Comparison of ENCODE assay signal across 10 cellular contexts in genomic region chr15:88477126-88477525, GRCh38. TPM values are rescaled to one million over a fixed set of nuclear protein-coding genes. Genes with fewer than 3 reads are reported as not detected.
DNase-seq lines count a peak whose midpoint lies in the region; ATAC-seq and TF ChIP-seq lines count a peak whose summit lies in the region.
"Had no signal": no experiment of that assay in that cellular context is flagged by ENCODE, and none has a peak within 500 bp of the region (broad histone marks: within the 10 kb centered on the region; RNA-seq: fewer than 3 reads in every experiment).

No MANE protein-coding gene starts in this region.

- H3K27me3 ChIP-seq in neural progenitor cell (no peaks in the 10 kb centered on the region), ovary (no peaks in the 10 kb centered on the region)

- no peak for ATAC-seq in HG02884 (IDR thresholded peaks at IDR 0.05; ENCODE audit: unreplicated experiment)

- DNase-seq in D341Med (ENCODE audit: low spot score): peak; percentile 49
- peak; percentile 82 for DNase-seq in NCI-H82 (lab: John Stamatoyannopoulos, UW)
- no peak for DNase-seq in caudate nucleus (lab: John Stamatoyannopoulos, UW)
- no peak for DNase-seq in neural progenitor cell (ENCODE audit: low spot score)
- DNase-seq in NCI-H1930 (lab: John Stamatoyannopoulos, UW): no peak
- no peak for DNase-seq in ovary
- DNase-seq: DMS153, NCI-H2029 treated with DMSO at 0.1 percent for 48 hours, NCI-H510A had no signal

- TF ChIP-seq POLR2A in ovary (IDR thresholded peaks at IDR 0.05): no peak

- H3K9me3 Mint-ChIP-seq in neural progenitor cell: no peaks in the 10 kb centered on the region

- peak overlapping the region; percentile 38 for H3K4me3 Mint-ChIP-seq in neural progenitor cell

- intact Hi-C loops in ovary (cut with DNase I): loop anchor here in 1 of 4 donors (10.0 kb wide), 1 partner anchor 358 kb away; no protein-coding TSS in a partner anchor

- H3K4me2 ChIP-seq in neural progenitor cell: no peak overlapping the region

- H3K36me3 ChIP-seq in neural progenitor cell: no peaks in the 10 kb centered on the region
- no peaks in the 10 kb centered on the region for H3K36me3 ChIP-seq in ovary

- peaks cover 9% of the 10 kb centered on the region for H3K27me3 Mint-ChIP-seq in neural progenitor cell (ENCODE audit: insufficient read depth, low read depth)

- H3K79me2 ChIP-seq in neural progenitor cell (ENCODE audit: low read depth): no peaks in the 10 kb centered on the region

- H3K27ac ChIP-seq in caudate nucleus (ENCODE audit: low read depth, low read length) (peak overlapping the region; percentile 46), neural progenitor cell (no peak overlapping the region), ovary (peak overlapping the region in 1 of 2 donors; percentile 12)

- H3K9ac ChIP-seq in neural progenitor cell: no peak overlapping the region

- peaks cover 16% of the 10 kb centered on the region for H3K36me3 Mint-ChIP-seq in neural progenitor cell

- TF ChIP-seq EP300 in ovary (IDR thresholded peaks at IDR 0.05): no peak

- no peak overlapping the region for H2AFZ ChIP-seq in neural progenitor cell (replicated peaks)

- H3F3A ChIP-seq in neural progenitor cell (ENCODE audit: low read depth): peaks cover 4% of the 10 kb centered on the region

- TF ChIP-seq CTCF in neural progenitor cell (IDR thresholded peaks at IDR 0.05) (no peak), ovary (IDR thresholded peaks at IDR 0.05) (no peak)

- H3K27ac Mint-ChIP-seq in neural progenitor cell: no peak overlapping the region

- H3K4me1 Mint-ChIP-seq in neural progenitor cell: peaks cover 5% of the 10 kb centered on the region

- H3K4me1 ChIP-seq in neural progenitor cell (no peaks in the 10 kb centered on the region), ovary (ENCODE audit: insufficient read depth) (no peaks in the 10 kb centered on the region)

- 87 to 92% (median 88%) methylated on average over 7 of the region's 7 CpGs for WGBS in ovary, 3 donors

- H3K9me3 ChIP-seq in neural progenitor cell (ENCODE audit: low read depth) (no peaks in the 10 kb centered on the region), ovary (no peaks in the 10 kb centered on the region)

- no peaks in the 10 kb centered on the region for H4K20me1 ChIP-seq in neural progenitor cell (ENCODE audit: low read depth)

- no peak overlapping the region for H3K4me3 ChIP-seq in neural progenitor cell
- no peak overlapping the region for H3K4me3 ChIP-seq in ovary

RNA-seq across cellular contexts. Expression of gene MRPS11, which starts 9.6 kb away (rescaled TPM):
- total RNA-seq in neural progenitor cell (ENCODE audit: low replicate concordance) (15.8 and 20.6 TPM in 2 replicates), ovary (10 to 100 TPM in 6 of 7 donors, 1 to 10 TPM in 1; 8.3 to 26.9 (median 21.4) TPM)
- polyA plus RNA-seq in ovary: 10 to 100 TPM; 21.7 to 32.4 TPM

RNA-seq across cellular contexts. Expression of gene MRPL46, which starts 9.9 kb away (rescaled TPM):
- total RNA-seq in neural progenitor cell (ENCODE audit: low replicate concordance) (17.8 and 20.4 TPM in 2 replicates), ovary (10 to 100 TPM; 12.1 to 22.4 (median 19.5) TPM)
- polyA plus RNA-seq in ovary: 10 to 100 TPM; 23.0 to 33.7 TPM

Comparison
In these comparisons a context has a peak if more than half of its experiments do, and no peak if none do; other contexts are left out.
1. DNase-seq: peak in D341Med (single experiment) and NCI-H82 (single experiment); none in caudate nucleus (0 of 61), neural progenitor cell (single experiment), NCI-H1930 (0 of 2) and ovary (0 of 5).